In the genomic region with DNA sequence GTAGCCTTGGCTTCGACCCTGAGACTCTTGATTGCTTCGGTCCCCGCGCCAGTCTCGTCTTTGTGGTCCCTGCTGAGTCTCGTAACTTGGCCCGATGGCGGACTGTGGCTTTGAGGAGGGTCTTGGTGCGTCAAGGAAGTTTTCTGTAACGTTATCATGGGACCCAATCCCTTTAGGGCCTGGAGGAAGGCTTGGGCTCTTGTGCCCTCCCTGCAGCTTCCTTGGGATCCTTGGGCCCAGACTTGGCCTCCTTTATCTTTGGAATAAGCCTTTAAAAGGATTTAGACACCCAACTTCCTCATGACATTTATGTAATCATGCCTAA, we compare ENCODE assay signal across 8 cellular contexts. TPM values are rescaled to one million over a fixed set of nuclear protein-coding genes. Genes with fewer than 3 reads are reported as not detected.
DNase-seq lines count a peak whose midpoint lies in the region; ATAC-seq, FAIRE-seq and TF ChIP-seq lines count a peak whose summit lies in the region.

No MANE protein-coding gene starts in this region.

- peak overlapping the region; percentile 97 to 99 (median 97) for H3K4me3 Mint-ChIP-seq in IgD-negative memory B cell

- peaks cover 35 to 42% (median 42%) of the 10 kb centered on the region in 11 experiments for H3K36me3 ChIP-seq in BLaER1 treated with 17β-estradiol and CSF1 and Interleukin-3, amounts not matched to agents 10 nM and 100 nM
- peaks cover 7% of the 10 kb centered on the region for H3K36me3 ChIP-seq in bronchial epithelial cell (ENCODE audit: control insufficient read depth, insufficient read depth, low read length)
- H3K36me3 ChIP-seq in mucosa of descending colon (ENCODE audit: low read depth): no peaks in the 10 kb centered on the region

- H3K9ac ChIP-seq in BLaER1 treated with 17β-estradiol and CSF1 and Interleukin-3, amounts not matched to agents 10 nM and 100 nM: peak overlapping the region; percentile 92 to 99 (median 97)

- H3K4me1 Mint-ChIP-seq in IgD-negative memory B cell: peaks cover 22 to 32% (median 27%) of the 10 kb centered on the region in 3 donors

- H3K27ac ChIP-seq in BLaER1 treated with 17β-estradiol and CSF1 and Interleukin-3, amounts not matched to agents 10 nM and 100 nM: peak overlapping the region; percentile 55 to 99 (median 95)

- intact Hi-C loops in mucosa of descending colon (cut with DNase I, micrococcal nuclease): loop anchor here in 1 of 2 donors (10.0 kb wide), 1 partner anchor 94 kb away; a partner anchor contains a TSS

- no peaks in the 10 kb centered on the region for H3K27me3 Mint-ChIP-seq in IgD-negative memory B cell

- ATAC-seq in mucosa of descending colon (no peak), HG02763 (IDR thresholded peaks at IDR 0.05; ENCODE audit: unreplicated experiment) (no peak), GM21390 (IDR thresholded peaks at IDR 0.05; ENCODE audit: unreplicated experiment) (no peak)

- H3K27me3 ChIP-seq in BLaER1 treated with 17β-estradiol and CSF1 and Interleukin-3, amounts not matched to agents 10 nM and 100 nM: no peaks in the 10 kb centered on the region
- H3K27me3 ChIP-seq in bronchial epithelial cell (ENCODE audit: control insufficient read depth, insufficient read depth, low read length): no peaks in the 10 kb centered on the region

- no peaks in the 10 kb centered on the region for H3K9me3 ChIP-seq in BLaER1 treated with 17β-estradiol and CSF1 and Interleukin-3, amounts not matched to agents 10 nM and 100 nM (replicated peaks in 1 of 11)
- no peaks in the 10 kb centered on the region for H3K9me3 ChIP-seq in mucosa of descending colon

- H4K20me1 ChIP-seq in BLaER1 treated with 17β-estradiol and CSF1 and Interleukin-3, amounts not matched to agents 10 nM and 100 nM: peaks cover 0 to 33% (median 2%) of the 10 kb centered on the region in 11 experiments; a peak in 5 of 22 replicates

- H3K4me1 ChIP-seq in BLaER1 treated with 17β-estradiol and CSF1 and Interleukin-3, amounts not matched to agents 10 nM and 100 nM: peaks cover 19 to 45% (median 24%) of the 10 kb centered on the region in 10 experiments
- H3K4me1 ChIP-seq in mucosa of descending colon (ENCODE audit: low read depth): peaks cover 8% of the 10 kb centered on the region

- peaks cover under 1% of the 10 kb centered on the region for H3K36me3 Mint-ChIP-seq in IgD-negative memory B cell

- peak; percentile 17 for DNase-seq in bronchial epithelial cell (ENCODE audit: low read depth)
- DNase-seq in mucosa of descending colon: no peak
- no peak for DNase-seq in NCI-H2107 (lab: John Stamatoyannopoulos, UW)
- no peak for DNase-seq in NCI-H1930 (lab: John Stamatoyannopoulos, UW)

- FAIRE-seq in bronchial epithelial cell (lab: Jason Lieb, UNC): no peak

- TF ChIP-seq CTCF in bronchial epithelial cell (IDR thresholded peaks at IDR 0.05; ENCODE audit: insufficient read depth, low read length, severe bottlenecking): no peak
- no peak for TF ChIP-seq CTCF in mucosa of descending colon (IDR thresholded peaks at IDR 0.05)

- H3K4me2 ChIP-seq in BLaER1 treated with 17β-estradiol and CSF1 and Interleukin-3, amounts not matched to agents 10 nM and 100 nM: peak overlapping the region; percentile 76 to 93 (median 86)

- H3K9me3 Mint-ChIP-seq in IgD-negative memory B cell: no peaks in the 10 kb centered on the region

- peak overlapping the region; percentile 82 to 100 (median 96) for H3K4me3 ChIP-seq in BLaER1 treated with 17β-estradiol and CSF1 and Interleukin-3, amounts not matched to agents 10 nM and 100 nM
- H3K4me3 ChIP-seq in bronchial epithelial cell (ENCODE audit: low read depth, low read length) (peak overlapping the region; percentile 84), mucosa of descending colon (peak overlapping the region; percentile 73)

- peak overlapping the region; percentile 93 to 100 (median 99) for H3K27ac Mint-ChIP-seq in IgD-negative memory B cell

RNA-seq across cellular contexts. Expression of a gene that starts 0.4 kb away (rescaled TPM):
- 22.9 TPM for polyA plus RNA-seq in IgD-negative memory B cell
- total RNA-seq in bronchial epithelial cell: 42.8 and 68.4 TPM in 2 replicates
- total RNA-seq in mucosa of descending colon: 10 to 100 TPM; 46.0 to 51.9 (median 47.0) TPM

RNA-seq across cellular contexts. Expression of a gene that starts 10.7 kb away (rescaled TPM):
- not detected for polyA plus RNA-seq in IgD-negative memory B cell
- total RNA-seq in bronchial epithelial cell (not detected in 2 replicates), mucosa of descending colon (not detected)

RNA-seq across cellular contexts. Expression of a gene that starts 58.7 kb away (rescaled TPM):
- polyA plus RNA-seq in IgD-negative memory B cell: 3.0 TPM
- total RNA-seq in bronchial epithelial cell (under 0.01 and 0.13 TPM in 2 replicates), mucosa of descending colon (10 to 100 TPM in 1 of 3 donors, 1 to 10 TPM in 2; 3.4 to 11.2 (median 4.8) TPM)
